Comparison of ENCODE assay signal across 8 cellular contexts in genomic region chr2:37671013-37671815, GRCh38. TPM values are rescaled to one million over a fixed set of nuclear protein-coding genes. Genes with fewer than 3 reads are reported as not detected.
DNase-seq lines count a peak whose midpoint lies in the region; ATAC-seq, FAIRE-seq and TF ChIP-seq lines count a peak whose summit lies in the region.

A gene with protein sequence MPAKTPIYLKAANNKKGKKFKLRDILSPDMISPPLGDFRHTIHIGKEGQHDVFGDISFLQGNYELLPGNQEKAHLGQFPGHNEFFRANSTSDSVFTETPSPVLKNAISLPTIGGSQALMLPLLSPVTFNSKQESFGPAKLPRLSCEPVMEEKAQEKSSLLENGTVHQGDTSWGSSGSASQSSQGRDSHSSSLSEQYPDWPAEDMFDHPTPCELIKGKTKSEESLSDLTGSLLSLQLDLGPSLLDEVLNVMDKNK (minus strand): TSS chr2:37671642. CDS start chr2:37646587, 25,055 bp downstream.

- H3K4me1 ChIP-seq in BLaER1 treated with 17β-estradiol and CSF1 and Interleukin-3, amounts not matched to agents 10 nM and 100 nM = peaks cover 61 to 86% (median 74%) of the 10 kb centered on the region in 10 experiments
- H3K4me1 ChIP-seq in transverse colon = peaks cover 3 to 51% (median 18%) of the 10 kb centered on the region in 4 donors

- H3K9me3 ChIP-seq in BLaER1 treated with 17β-estradiol and CSF1 and Interleukin-3, amounts not matched to agents 10 nM and 100 nM (replicated peaks in 1 of 11) = no peaks in the 10 kb centered on the region
- H3K9me3 ChIP-seq in transverse colon = no peaks in the 10 kb centered on the region

- peak within 1 kb of the TSS; percentile 92 to 97 (median 95) for H3K9ac ChIP-seq in BLaER1 treated with 17β-estradiol and CSF1 and Interleukin-3, amounts not matched to agents 10 nM and 100 nM

- H3K27me3 ChIP-seq in BLaER1 treated with 17β-estradiol and CSF1 and Interleukin-3, amounts not matched to agents 10 nM and 100 nM = peaks cover 0 to 21% (median 6%) of the 10 kb centered on the region in 11 experiments; a peak in 9 of 22 replicates
- no peaks in the 10 kb centered on the region for H3K27me3 ChIP-seq in transverse colon

- H3K4me2 ChIP-seq in BLaER1 treated with 17β-estradiol and CSF1 and Interleukin-3, amounts not matched to agents 10 nM and 100 nM = peak within 1 kb of the TSS; percentile 87 to 98 (median 94)

- H3K27ac ChIP-seq in BLaER1 treated with 17β-estradiol and CSF1 and Interleukin-3, amounts not matched to agents 10 nM and 100 nM = peak within 1 kb of the TSS; percentile 85 to 98 (median 95)
- H3K27ac ChIP-seq in transverse colon = peak within 1 kb of the TSS; percentile 93 to 96 (median 94)

- 0 to 2% methylated on average over 8 to 57 of the region's 90 CpGs for WGBS in transverse colon (ENCODE audit: low coverage in 1 of 2), 2 donors

- peaks cover 43 to 51% (median 50%) of the 10 kb centered on the region in 11 experiments for H4K20me1 ChIP-seq in BLaER1 treated with 17β-estradiol and CSF1 and Interleukin-3, amounts not matched to agents 10 nM and 100 nM

- in situ Hi-C loops in transverse colon (cut with MboI; ENCODE audit: low pct_ligation_motif_present in 1 of 4, low pct_unique_long_range_greater_than_20kb in 1 of 4, low sequenced_read_pairs in 3 of 4) = loop anchor here in 2 of 4 donors (10.0 to 25.0 kb wide), 2 partner anchors 256 to 259 kb away; no protein-coding TSS in a partner anchor

- H3K4me3 ChIP-seq in BLaER1 treated with 17β-estradiol and CSF1 and Interleukin-3, amounts not matched to agents 10 nM and 100 nM = peak within 1 kb of the TSS; percentile 80 to 96 (median 92)
- peak within 1 kb of the TSS; percentile 76 to 90 for H3K4me3 ChIP-seq in foreskin fibroblast (ENCODE audit: low read depth in 1 of 2, low read length in 2 of 2)
- peak within 1 kb of the TSS; percentile 68 to 94 (median 83) for H3K4me3 ChIP-seq in transverse colon

- peak; percentile 53 for ATAC-seq in GM19324 (IDR thresholded peaks at IDR 0.05; ENCODE audit: low FRiP score, unreplicated experiment)
- peak; percentile 51 for ATAC-seq in HG03460 (IDR thresholded peaks at IDR 0.05; ENCODE audit: unreplicated experiment)
- ATAC-seq in omental fat pad (ENCODE audit: low FRiP score) = peak; percentile 76

- FAIRE-seq in RCC 7860 (lab: Jason Lieb, UNC) = no peak

- peaks cover 0 to 41% (median 23%) of the 10 kb centered on the region in 11 experiments; a peak in 14 of 22 replicates for H3K36me3 ChIP-seq in BLaER1 treated with 17β-estradiol and CSF1 and Interleukin-3, amounts not matched to agents 10 nM and 100 nM
- no peaks in the 10 kb centered on the region for H3K36me3 ChIP-seq in transverse colon

- peak; percentile 38 for DNase-seq in RCC 7860 (ENCODE audit: low spot score)
- DNase-seq in activated T-helper 9 cell treated with anti-CD3 and anti-CD28 coated beads, Interleukin-2, amount 50 U/mL, for 16 hours (ENCODE audit: low read depth) = peak; percentile 71
- peak; percentile 41 to 79 for DNase-seq in foreskin fibroblast
- DNase-seq in omental fat pad (ENCODE audit: low spot score) = no peak
- DNase-seq in transverse colon = peak; percentile 81

- no peak for TF ChIP-seq CTCF in foreskin fibroblast (IDR thresholded peaks at IDR 0.05; ENCODE audit: low read depth, low read length)
- no peak for TF ChIP-seq CTCF in omental fat pad (IDR thresholded peaks at IDR 0.05)
- no peak for TF ChIP-seq CTCF in transverse colon (IDR thresholded peaks at IDR 0.05)

- TF ChIP-seq EP300 in transverse colon (IDR thresholded peaks at IDR 0.05; ENCODE audit: low read depth) = no peak

- TF ChIP-seq POLR2A in transverse colon (IDR thresholded peaks at IDR 0.05) = peak; percentile 67

- intact Hi-C loops in transverse colon (cut with DNase I; ENCODE audit: low total_unique reads) = loop anchor here (5.0 kb wide), 1 partner anchor 106 kb away; no protein-coding TSS in a partner anchor

RNA-seq across cellular contexts. Expression of the gene that starts here (rescaled TPM):
- total RNA-seq in omental fat pad = 10 to 100 TPM; 12.1 to 54.9 (median 29.9) TPM
- total RNA-seq in transverse colon = 100 to 1,000 TPM in 1 of 4 donors, 10 to 100 TPM in 3; 20.6 to 104 (median 31.8) TPM
